Comparison of ENCODE assay signal across 2 cellular contexts in genomic region chr13:99703908-99704307, GRCh38.
TF ChIP-seq lines count a peak whose summit lies in the region.

No MANE protein-coding gene starts in this region.

TF ChIP-seq in GM23338, 12 proteins besides CTCF, POLR2A, EP300 and RAD21:
- TF ChIP-seq, protein P1, sequence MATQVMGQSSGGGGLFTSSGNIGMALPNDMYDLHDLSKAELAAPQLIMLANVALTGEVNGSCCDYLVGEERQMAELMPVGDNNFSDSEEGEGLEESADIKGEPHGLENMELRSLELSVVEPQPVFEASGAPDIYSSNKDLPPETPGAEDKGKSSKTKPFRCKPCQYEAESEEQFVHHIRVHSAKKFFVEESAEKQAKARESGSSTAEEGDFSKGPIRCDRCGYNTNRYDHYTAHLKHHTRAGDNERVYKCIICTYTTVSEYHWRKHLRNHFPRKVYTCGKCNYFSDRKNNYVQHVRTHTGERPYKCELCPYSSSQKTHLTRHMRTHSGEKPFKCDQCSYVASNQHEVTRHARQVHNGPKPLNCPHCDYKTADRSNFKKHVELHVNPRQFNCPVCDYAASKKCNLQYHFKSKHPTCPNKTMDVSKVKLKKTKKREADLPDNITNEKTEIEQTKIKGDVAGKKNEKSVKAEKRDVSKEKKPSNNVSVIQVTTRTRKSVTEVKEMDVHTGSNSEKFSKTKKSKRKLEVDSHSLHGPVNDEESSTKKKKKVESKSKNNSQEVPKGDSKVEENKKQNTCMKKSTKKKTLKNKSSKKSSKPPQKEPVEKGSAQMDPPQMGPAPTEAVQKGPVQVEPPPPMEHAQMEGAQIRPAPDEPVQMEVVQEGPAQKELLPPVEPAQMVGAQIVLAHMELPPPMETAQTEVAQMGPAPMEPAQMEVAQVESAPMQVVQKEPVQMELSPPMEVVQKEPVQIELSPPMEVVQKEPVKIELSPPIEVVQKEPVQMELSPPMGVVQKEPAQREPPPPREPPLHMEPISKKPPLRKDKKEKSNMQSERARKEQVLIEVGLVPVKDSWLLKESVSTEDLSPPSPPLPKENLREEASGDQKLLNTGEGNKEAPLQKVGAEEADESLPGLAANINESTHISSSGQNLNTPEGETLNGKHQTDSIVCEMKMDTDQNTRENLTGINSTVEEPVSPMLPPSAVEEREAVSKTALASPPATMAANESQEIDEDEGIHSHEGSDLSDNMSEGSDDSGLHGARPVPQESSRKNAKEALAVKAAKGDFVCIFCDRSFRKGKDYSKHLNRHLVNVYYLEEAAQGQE (IDR thresholded peaks at IDR 0.05; ENCODE audit: unreplicated experiment) = no peak
- TF ChIP-seq NANOG (IDR thresholded peaks at IDR 0.05; ENCODE audit: borderline replicate concordance) = peak; percentile 83; the same call in 1 of the 2 replicates

TF ChIP-seq in H1, 55 proteins besides CTCF, POLR2A, EP300 and RAD21 (continued from another document):
- TF ChIP-seq SP1 (IDR thresholded peaks at IDR 0.05; ENCODE audit: low read depth, low read length) = peak; percentile 47; the same call in 1 of the 2 replicates
- TF ChIP-seq HDAC2 (IDR thresholded peaks at IDR 0.05; ENCODE audit: borderline replicate concordance in 1 of 2, low read depth in 2 of 2, low read length in 2 of 2) = peak in 1 of 2 experiments; percentile 54; a peak in 1 of 4 replicates
- no peak for TF ChIP-seq CTBP2 (IDR thresholded peaks at IDR 0.05; ENCODE audit: borderline replicate concordance, insufficient read depth, insufficient read length, low read length)
- TF ChIP-seq, protein P2, sequence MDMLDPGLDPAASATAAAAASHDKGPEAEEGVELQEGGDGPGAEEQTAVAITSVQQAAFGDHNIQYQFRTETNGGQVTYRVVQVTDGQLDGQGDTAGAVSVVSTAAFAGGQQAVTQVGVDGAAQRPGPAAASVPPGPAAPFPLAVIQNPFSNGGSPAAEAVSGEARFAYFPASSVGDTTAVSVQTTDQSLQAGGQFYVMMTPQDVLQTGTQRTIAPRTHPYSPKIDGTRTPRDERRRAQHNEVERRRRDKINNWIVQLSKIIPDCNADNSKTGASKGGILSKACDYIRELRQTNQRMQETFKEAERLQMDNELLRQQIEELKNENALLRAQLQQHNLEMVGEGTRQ (IDR thresholded peaks at IDR 0.05; ENCODE audit: low read length) = no peak
- TF ChIP-seq KDM4A (IDR thresholded peaks at IDR 0.05; ENCODE audit: low read depth, low read length, severe bottlenecking) = no peak
- no peak for TF ChIP-seq RXRA (IDR thresholded peaks at IDR 0.05; ENCODE audit: insufficient read depth, low read depth, low read length)
- peak in 1 of 2 experiments; percentile 61; a peak in 1 of 4 replicates for TF ChIP-seq SIN3A (conservative IDR thresholded peaks at IDR 0.05 in 1 of 2, IDR thresholded peaks at IDR 0.05 in 1 of 2; ENCODE audit: low read depth in 1 of 2, low read length in 2 of 2)
- peak; percentile 94 for TF ChIP-seq TCF12 (IDR thresholded peaks at IDR 0.05; ENCODE audit: low read depth, low read length)
- TF ChIP-seq YY1 (IDR thresholded peaks at IDR 0.05; ENCODE audit: low read depth, low read length) = no peak
- no peak for TF ChIP-seq CBX5 (IDR thresholded peaks at IDR 0.05; ENCODE audit: low read depth, low read length)
- no peak for TF ChIP-seq CEBPB (IDR thresholded peaks at IDR 0.05; ENCODE audit: low read depth, low read length)
- TF ChIP-seq, protein P3, sequence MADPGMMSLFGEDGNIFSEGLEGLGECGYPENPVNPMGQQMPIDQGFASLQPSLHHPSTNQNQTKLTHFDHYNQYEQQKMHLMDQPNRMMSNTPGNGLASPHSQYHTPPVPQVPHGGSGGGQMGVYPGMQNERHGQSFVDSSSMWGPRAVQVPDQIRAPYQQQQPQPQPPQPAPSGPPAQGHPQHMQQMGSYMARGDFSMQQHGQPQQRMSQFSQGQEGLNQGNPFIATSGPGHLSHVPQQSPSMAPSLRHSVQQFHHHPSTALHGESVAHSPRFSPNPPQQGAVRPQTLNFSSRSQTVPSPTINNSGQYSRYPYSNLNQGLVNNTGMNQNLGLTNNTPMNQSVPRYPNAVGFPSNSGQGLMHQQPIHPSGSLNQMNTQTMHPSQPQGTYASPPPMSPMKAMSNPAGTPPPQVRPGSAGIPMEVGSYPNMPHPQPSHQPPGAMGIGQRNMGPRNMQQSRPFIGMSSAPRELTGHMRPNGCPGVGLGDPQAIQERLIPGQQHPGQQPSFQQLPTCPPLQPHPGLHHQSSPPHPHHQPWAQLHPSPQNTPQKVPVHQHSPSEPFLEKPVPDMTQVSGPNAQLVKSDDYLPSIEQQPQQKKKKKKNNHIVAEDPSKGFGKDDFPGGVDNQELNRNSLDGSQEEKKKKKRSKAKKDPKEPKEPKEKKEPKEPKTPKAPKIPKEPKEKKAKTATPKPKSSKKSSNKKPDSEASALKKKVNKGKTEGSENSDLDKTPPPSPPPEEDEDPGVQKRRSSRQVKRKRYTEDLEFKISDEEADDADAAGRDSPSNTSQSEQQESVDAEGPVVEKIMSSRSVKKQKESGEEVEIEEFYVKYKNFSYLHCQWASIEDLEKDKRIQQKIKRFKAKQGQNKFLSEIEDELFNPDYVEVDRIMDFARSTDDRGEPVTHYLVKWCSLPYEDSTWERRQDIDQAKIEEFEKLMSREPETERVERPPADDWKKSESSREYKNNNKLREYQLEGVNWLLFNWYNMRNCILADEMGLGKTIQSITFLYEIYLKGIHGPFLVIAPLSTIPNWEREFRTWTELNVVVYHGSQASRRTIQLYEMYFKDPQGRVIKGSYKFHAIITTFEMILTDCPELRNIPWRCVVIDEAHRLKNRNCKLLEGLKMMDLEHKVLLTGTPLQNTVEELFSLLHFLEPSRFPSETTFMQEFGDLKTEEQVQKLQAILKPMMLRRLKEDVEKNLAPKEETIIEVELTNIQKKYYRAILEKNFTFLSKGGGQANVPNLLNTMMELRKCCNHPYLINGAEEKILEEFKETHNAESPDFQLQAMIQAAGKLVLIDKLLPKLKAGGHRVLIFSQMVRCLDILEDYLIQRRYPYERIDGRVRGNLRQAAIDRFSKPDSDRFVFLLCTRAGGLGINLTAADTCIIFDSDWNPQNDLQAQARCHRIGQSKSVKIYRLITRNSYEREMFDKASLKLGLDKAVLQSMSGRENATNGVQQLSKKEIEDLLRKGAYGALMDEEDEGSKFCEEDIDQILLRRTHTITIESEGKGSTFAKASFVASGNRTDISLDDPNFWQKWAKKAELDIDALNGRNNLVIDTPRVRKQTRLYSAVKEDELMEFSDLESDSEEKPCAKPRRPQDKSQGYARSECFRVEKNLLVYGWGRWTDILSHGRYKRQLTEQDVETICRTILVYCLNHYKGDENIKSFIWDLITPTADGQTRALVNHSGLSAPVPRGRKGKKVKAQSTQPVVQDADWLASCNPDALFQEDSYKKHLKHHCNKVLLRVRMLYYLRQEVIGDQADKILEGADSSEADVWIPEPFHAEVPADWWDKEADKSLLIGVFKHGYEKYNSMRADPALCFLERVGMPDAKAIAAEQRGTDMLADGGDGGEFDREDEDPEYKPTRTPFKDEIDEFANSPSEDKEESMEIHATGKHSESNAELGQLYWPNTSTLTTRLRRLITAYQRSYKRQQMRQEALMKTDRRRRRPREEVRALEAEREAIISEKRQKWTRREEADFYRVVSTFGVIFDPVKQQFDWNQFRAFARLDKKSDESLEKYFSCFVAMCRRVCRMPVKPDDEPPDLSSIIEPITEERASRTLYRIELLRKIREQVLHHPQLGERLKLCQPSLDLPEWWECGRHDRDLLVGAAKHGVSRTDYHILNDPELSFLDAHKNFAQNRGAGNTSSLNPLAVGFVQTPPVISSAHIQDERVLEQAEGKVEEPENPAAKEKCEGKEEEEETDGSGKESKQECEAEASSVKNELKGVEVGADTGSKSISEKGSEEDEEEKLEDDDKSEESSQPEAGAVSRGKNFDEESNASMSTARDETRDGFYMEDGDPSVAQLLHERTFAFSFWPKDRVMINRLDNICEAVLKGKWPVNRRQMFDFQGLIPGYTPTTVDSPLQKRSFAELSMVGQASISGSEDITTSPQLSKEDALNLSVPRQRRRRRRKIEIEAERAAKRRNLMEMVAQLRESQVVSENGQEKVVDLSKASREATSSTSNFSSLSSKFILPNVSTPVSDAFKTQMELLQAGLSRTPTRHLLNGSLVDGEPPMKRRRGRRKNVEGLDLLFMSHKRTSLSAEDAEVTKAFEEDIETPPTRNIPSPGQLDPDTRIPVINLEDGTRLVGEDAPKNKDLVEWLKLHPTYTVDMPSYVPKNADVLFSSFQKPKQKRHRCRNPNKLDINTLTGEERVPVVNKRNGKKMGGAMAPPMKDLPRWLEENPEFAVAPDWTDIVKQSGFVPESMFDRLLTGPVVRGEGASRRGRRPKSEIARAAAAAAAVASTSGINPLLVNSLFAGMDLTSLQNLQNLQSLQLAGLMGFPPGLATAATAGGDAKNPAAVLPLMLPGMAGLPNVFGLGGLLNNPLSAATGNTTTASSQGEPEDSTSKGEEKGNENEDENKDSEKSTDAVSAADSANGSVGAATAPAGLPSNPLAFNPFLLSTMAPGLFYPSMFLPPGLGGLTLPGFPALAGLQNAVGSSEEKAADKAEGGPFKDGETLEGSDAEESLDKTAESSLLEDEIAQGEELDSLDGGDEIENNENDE (IDR thresholded peaks at IDR 0.05; ENCODE audit: insufficient replicate concordance, low read length) = peak; percentile 97
- peak; percentile 47 for TF ChIP-seq NANOG (IDR thresholded peaks at IDR 0.05; ENCODE audit: insufficient read depth, low read depth, low read length, poor library complexity, severe bottlenecking)
